Comparison of ENCODE assay signal across 8 cellular contexts in the genomic region with DNA sequence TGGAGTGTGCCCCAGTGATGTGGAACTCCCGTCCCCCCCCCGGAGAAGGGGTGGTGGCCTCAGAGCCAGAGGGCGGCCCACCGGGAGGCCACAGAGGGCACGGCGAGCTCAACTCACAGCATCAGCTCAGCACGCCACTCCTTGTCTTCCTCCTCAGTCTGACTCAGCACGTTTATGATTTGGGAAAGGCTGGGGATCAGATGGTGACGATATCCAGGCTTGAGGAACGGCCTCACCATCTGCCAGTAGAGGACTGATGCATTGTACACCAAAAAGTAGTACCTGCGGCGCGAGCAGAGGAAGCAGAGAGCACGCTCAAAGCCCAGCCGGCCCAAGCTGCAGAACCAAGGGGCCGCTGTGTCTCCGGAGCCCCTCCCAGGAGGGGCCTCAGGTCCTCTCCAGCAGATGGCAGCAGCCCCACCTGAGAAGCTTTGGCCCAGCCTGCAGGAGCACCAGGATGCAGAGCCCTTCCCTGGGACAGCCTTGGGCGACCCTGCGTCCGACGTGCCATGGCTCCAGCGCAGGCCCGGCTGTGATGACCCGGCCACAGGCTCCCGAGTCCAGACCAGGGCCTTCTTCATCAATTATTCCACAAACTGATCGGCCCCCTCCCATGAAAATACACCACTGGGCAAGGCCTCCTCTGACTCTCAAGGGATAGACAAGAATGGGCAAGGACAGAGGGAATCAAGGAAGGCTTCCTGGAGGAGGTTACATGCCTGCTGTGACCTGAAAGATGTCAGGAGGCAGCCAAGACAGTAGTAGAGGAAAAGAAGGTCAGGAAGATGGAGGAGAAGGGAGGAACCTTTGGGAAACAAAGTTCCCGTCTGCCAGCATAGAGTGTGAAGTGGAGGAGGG. TPM values are rescaled to one million over a fixed set of nuclear protein-coding genes. Genes with fewer than 3 reads are reported as not detected.
DNase-seq lines count a peak whose midpoint lies in the region; ATAC-seq and TF ChIP-seq lines count a peak whose summit lies in the region.

No MANE protein-coding gene starts in this region.

- ATAC-seq in GM18870 (IDR thresholded peaks at IDR 0.05; ENCODE audit: unreplicated experiment) (no peak), GM18861 (IDR thresholded peaks at IDR 0.05; ENCODE audit: unreplicated experiment) (no peak), GM19023 (IDR thresholded peaks at IDR 0.05; ENCODE audit: unreplicated experiment) (no peak)

- no peaks in the 10 kb centered on the region for H3K36me3 ChIP-seq in hepatocyte (replicated peaks; ENCODE audit: insufficient read depth, low read depth)

- H3K9me3 ChIP-seq in AG04450 (ENCODE audit: control insufficient read depth, insufficient read depth, low read length) (peaks cover 1% of the 10 kb centered on the region; the same call in 1 of the 2 replicates), hepatocyte (ENCODE audit: low read depth) (no peaks in the 10 kb centered on the region)

- no peak overlapping the region for H2AFZ ChIP-seq in hepatocyte

- H3K27ac ChIP-seq in AG04450 (ENCODE audit: low read depth, low read length): no peak overlapping the region
- no peak overlapping the region for H3K27ac ChIP-seq in hepatocyte

- H3K4me2 ChIP-seq in hepatocyte: no peak overlapping the region

- POLR2A ChIA-PET in AG04450 (lab: Yijun Ruan, JAX): no interaction called here

- no peaks in the 10 kb centered on the region for H3K79me2 ChIP-seq in hepatocyte

- H3K4me1 ChIP-seq in hepatocyte (ENCODE audit: insufficient read depth): peaks cover 4% of the 10 kb centered on the region

- CTCF ChIA-PET in AG04450 (lab: Charles Lee): interaction anchor here (1.2 to 2.1 kb wide), 2 partner anchors 205 to 391 kb away, joined by 8 read pairs; no protein-coding TSS in a partner anchor

- H3K27me3 ChIP-seq in AG04450 (ENCODE audit: control insufficient read depth, insufficient read depth, low read length) (no peaks in the 10 kb centered on the region), hepatocyte (no peaks in the 10 kb centered on the region)

- WGBS in hepatocyte (ENCODE audit: low lambda C conversion rate, missing lambda C conversion rate): 76% methylated on average over 27 of the region's 27 CpGs

- no peaks in the 10 kb centered on the region for H4K20me1 ChIP-seq in hepatocyte (ENCODE audit: insufficient read depth, poor library complexity, severe bottlenecking)

- TF ChIP-seq CTCF in AG04450 (IDR thresholded peaks at IDR 0.05; ENCODE audit: low read depth, low read length) (peak; percentile 44), hepatocyte (IDR thresholded peaks at IDR 0.05; ENCODE audit: poor library complexity) (peak; percentile 42)

- no peaks in the 10 kb centered on the region for H3K9me2 ChIP-seq in hepatocyte (replicated peaks; ENCODE audit: insufficient read depth)

- DNase-seq in AG04450 (ENCODE audit: low read depth, low spot score): no peak
- peak; percentile 40 for DNase-seq in GDM1 (lab: John Stamatoyannopoulos, UW)
- DNase-seq in RPMI7951 (ENCODE audit: low read depth): peak; percentile 3
- DNase-seq in hepatocyte (ENCODE audit: low spot score): peak; percentile 36
- no peak for DNase-seq in GM19240 (ENCODE audit: insufficient read length, low spot score)

- no peak overlapping the region for H3K4me3 ChIP-seq in AG04450 (ENCODE audit: low read depth, low read length)
- no peak overlapping the region for H3K4me3 ChIP-seq in hepatocyte

RNA-seq across cellular contexts. Expression of a gene that starts 3.7 kb away (rescaled TPM):
- polyA plus RNA-seq in AG04450 (2011; rRNA removed) (1.7 and 2.7 TPM in 2 replicates), hepatocyte (1.5 and 2.2 TPM in 2 replicates)
- polyA minus RNA-seq in AG04450 (2011; rRNA and poly(A)+ RNA removed): 0.83 and 1.6 TPM in 2 replicates
- not detected in 2 replicates for total RNA-seq in RPMI7951 (2014; rRNA removed; shearing (Covaris generic))
- total RNA-seq in hepatocyte: 1.6 and 2.4 TPM in 2 replicates

Comparison
In these comparisons a context has a peak if more than half of its experiments do, and no peak if none do; other contexts are left out.
1. DNase-seq: peak in GDM1 (single experiment), RPMI7951 (single experiment) and hepatocyte (single experiment); none in AG04450 (single experiment) and GM19240 (single experiment).